In genomic region chr22:41417622-41418390, GRCh38 we compare ENCODE assay signal across 12 cellular contexts. TPM values are rescaled to one million over a fixed set of nuclear protein-coding genes. Genes with fewer than 3 reads are reported as not detected.
DNase-seq lines count a peak whose midpoint lies in the region; ATAC-seq, FAIRE-seq and TF ChIP-seq lines count a peak whose summit lies in the region.
"Had no signal": no experiment of that assay in that cellular context is flagged by ENCODE, and none has a peak within 500 bp of the region (broad histone marks: within the 10 kb centered on the region; RNA-seq: fewer than 3 reads in every experiment).

No MANE protein-coding gene starts in this region.

- H3K36me3 ChIP-seq in heart left ventricle: peaks cover 0 to 3% (median under 1%) of the 10 kb centered on the region in 9 donors
- H3K36me3 ChIP-seq in ovary: no peaks in the 10 kb centered on the region
- H3K36me3 ChIP-seq in trophoblast cell (ENCODE audit: control insufficient read depth in 1 of 2, insufficient read depth in 2 of 2, low read length in 2 of 2): no peaks in the 10 kb centered on the region

- POLR2A ChIA-PET in A549 (lab: Yijun Ruan, JAX): no interaction called here

- TF ChIP-seq EP300 in A549 (IDR thresholded peaks at IDR 0.05): no peak
- no peak for TF ChIP-seq EP300 in ovary (IDR thresholded peaks at IDR 0.05)

- CTCF ChIA-PET in A549 (lab: Yijun Ruan, JAX): interaction anchor here (0.8 to 1.7 kb wide), 5 partner anchors 11 to 100 kb away, joined by 3 to 5 read pairs (median 4); no protein-coding TSS in a partner anchor

- H3K27ac ChIP-seq in A549 (peak overlapping the region; percentile 46 to 62; a peak in 3 of 6 replicates), angular gyrus (ENCODE audit: low read depth, low read length) (peak overlapping the region; percentile 98), heart left ventricle (peak overlapping the region; percentile 45 to 99 (median 92)), ovary (peak overlapping the region; percentile 38 to 51), trophoblast cell (ENCODE audit: low read depth, low read length) (no peak overlapping the region)
- H3K27ac ChIP-seq: KMS-11 had no signal

- no peak for ATAC-seq in A549
- peak; percentile 73 to 88 (median 87) for ATAC-seq in heart left ventricle
- ATAC-seq in GM21528 (IDR thresholded peaks at IDR 0.05; ENCODE audit: low FRiP score, unreplicated experiment): no peak

- H3K9ac ChIP-seq in trophoblast cell (ENCODE audit: low read length): no peak overlapping the region
- H3K9ac ChIP-seq: KMS-11 had no signal

- no peak overlapping the region for H2AFZ ChIP-seq in trophoblast cell (ENCODE audit: insufficient read depth, low read length, poor library complexity)

- H4K12ac ChIP-seq in trophoblast cell (ENCODE audit: low read depth, low read length): no peak overlapping the region

- no peak overlapping the region for H2AK5ac ChIP-seq in trophoblast cell (ENCODE audit: low read length)

- no peak overlapping the region for H2BK5ac ChIP-seq in trophoblast cell (ENCODE audit: low read depth, low read length, poor library complexity)

- H3K4ac ChIP-seq in trophoblast cell (ENCODE audit: low read depth, low read length): no peak overlapping the region

- no peak overlapping the region for H2BK120ac ChIP-seq in trophoblast cell (ENCODE audit: insufficient read depth, low read length, poor library complexity)

- no peak overlapping the region for H4K91ac ChIP-seq in trophoblast cell (ENCODE audit: low read depth, low read length)

- no peak for FAIRE-seq in A549 (lab: Jason Lieb, UNC)

- peak overlapping the region; percentile 28; the same call in 1 of the 3 replicates for H3K4me2 ChIP-seq in A549
- no peak overlapping the region for H3K4me2 ChIP-seq in trophoblast cell (ENCODE audit: low read length)
- H3K4me2 ChIP-seq: KMS-11 had no signal

- no peak overlapping the region for H3K18ac ChIP-seq in trophoblast cell (ENCODE audit: low read length)

- H3K4me1 ChIP-seq in A549 (peaks cover 24% of the 10 kb centered on the region), heart left ventricle (peaks cover 2 to 57% (median 34%) of the 10 kb centered on the region in 12 donors), ovary (ENCODE audit: insufficient read depth) (peaks cover 19% of the 10 kb centered on the region), trophoblast cell (ENCODE audit: control insufficient read depth in 1 of 2, insufficient read depth in 2 of 2, low read length in 2 of 2) (peaks cover 8 to 9% of the 10 kb centered on the region in 2 experiments)

- 67% methylated on average over 13 of the region's 13 CpGs for WGBS in A549 (ENCODE audit: missing lambda C conversion rate)
- 41 to 48% (median 45%) methylated on average over 6 to 13 of the region's 13 CpGs for WGBS in heart left ventricle, 4 donors
- 58 to 66% (median 65%) methylated on average over 13 of the region's 13 CpGs for WGBS in ovary, 3 donors
- no CpG with 5 or more reads among the region's 13 CpGs for WGBS in trophoblast cell (ENCODE audit: extremely low coverage, insufficient coverage, insufficient read length)

- H4K8ac ChIP-seq in trophoblast cell (ENCODE audit: low read depth, low read length): no peak overlapping the region

- H3K27me3 ChIP-seq in heart left ventricle (no peaks in the 10 kb centered on the region), ovary (no peaks in the 10 kb centered on the region), trophoblast cell (ENCODE audit: insufficient read depth, low read length) (no peaks in the 10 kb centered on the region)

- no peak overlapping the region for H3K23ac ChIP-seq in trophoblast cell (ENCODE audit: low read length)

- H2BK12ac ChIP-seq in trophoblast cell (ENCODE audit: low read length): no peak overlapping the region

- H3K9me3 ChIP-seq in A549: no peaks in the 10 kb centered on the region
- no peaks in the 10 kb centered on the region for H3K9me3 ChIP-seq in heart left ventricle
- no peaks in the 10 kb centered on the region for H3K9me3 ChIP-seq in ovary
- H3K9me3 ChIP-seq in trophoblast cell (ENCODE audit: insufficient read depth, low read depth, low read length): no peaks in the 10 kb centered on the region

- H3K14ac ChIP-seq in trophoblast cell (ENCODE audit: low read length): no peak overlapping the region

- peak in 1 of 2 experiments; percentile 22 for DNase-seq in A549 (ENCODE audit: low read depth in 1 of 2, low spot score in 1 of 2)
- peak; percentile 89 to 97 (median 93) for DNase-seq in heart left ventricle
- DNase-seq in ovary: peak; percentile 57 to 84 (median 73)
- no peak for DNase-seq in NCI-H2081 (lab: John Stamatoyannopoulos, UW)
- no peak for DNase-seq in trophoblast cell
- DNase-seq in SK-N-DZ (ENCODE audit: low spot score): no peak
- DNase-seq: activated CD4-positive, alpha-beta T cell treated with anti-CD3 and anti-CD28 coated beads, Interleukin-2, amount 10 ng/mL, durations not matched to agents 24 days and 14 days; AML-193; HFFc6 had no signal

- intact Hi-C loops in heart left ventricle (cut with DNase I): loop anchor here in 1 of 10 donors (2.0 kb wide), 1 partner anchor 25 kb away; no protein-coding TSS in a partner anchor
- intact Hi-C loops in ovary (cut with DNase I): no loop called here

- TF ChIP-seq RAD21 in A549 (conservative IDR thresholded peaks at IDR 0.05 in 1 of 2, IDR thresholded peaks at IDR 0.05 in 1 of 2): no peak

- H3K4me3 ChIP-seq in A549: no peak overlapping the region
- peak overlapping the region in 1 of 12 donors; percentile 13 for H3K4me3 ChIP-seq in heart left ventricle
- H3K4me3 ChIP-seq in ovary: no peak overlapping the region
- H3K4me3 ChIP-seq in trophoblast cell (ENCODE audit: low read depth, low read length): no peak overlapping the region

- H3K79me1 ChIP-seq in trophoblast cell (ENCODE audit: low read length): peaks cover 11% of the 10 kb centered on the region

- no peak for TF ChIP-seq POLR2A in A549 (IDR thresholded peaks at IDR 0.05; ENCODE audit: low read length)
- peak in 1 of 2 donors; percentile 42 for TF ChIP-seq POLR2A in heart left ventricle (IDR thresholded peaks at IDR 0.05)
- no peak for TF ChIP-seq POLR2A in ovary (IDR thresholded peaks at IDR 0.05)

- peaks cover 3% of the 10 kb centered on the region for H3K79me2 ChIP-seq in trophoblast cell (ENCODE audit: control insufficient read depth, insufficient read depth, low read length, poor library complexity)

- TF ChIP-seq CTCF in A549 (IDR thresholded peaks at IDR 0.05) (no peak), heart left ventricle (IDR thresholded peaks at IDR 0.05) (no peak), ovary (IDR thresholded peaks at IDR 0.05) (no peak)

TF ChIP-seq in A549, 52 proteins besides CTCF, POLR2A, EP300 and RAD21 (continues in another document):
- no peak for TF ChIP-seq POLR2AphosphoS2 (conservative IDR thresholded peaks at IDR 0.05; ENCODE audit: low read length)

RNA-seq across cellular contexts. Expression of gene TOB2, which starts 28.8 kb away (rescaled TPM):
- polyA plus RNA-seq in A549 (2011; rRNA removed): 11.4 and 11.7 TPM in 2 replicates
- 8.6 and 10.5 TPM in 2 replicates for polyA plus RNA-seq in A549 (2012; cell fraction: cytosol; rRNA removed)
- 13.0 and 13.3 TPM in 2 replicates for polyA plus RNA-seq in A549 (2012; cell fraction: nucleus; rRNA removed)
- polyA plus RNA-seq in A549 (2017; fragmentation: RNase III; extraction: RNeasy Plus Mini Kit Qiagen cat#74134 plus additional on column Dnase treatment): 13.6 to 14.7 TPM (median 14.4 TPM) in 3 replicates
- 18.0 and 21.6 TPM in 2 replicates for polyA minus RNA-seq in A549 (2011; rRNA and poly(A)+ RNA removed)
- total RNA-seq in heart left ventricle: 10 to 100 TPM; 29.0 to 74.5 (median 46.1) TPM
- polyA plus RNA-seq in heart left ventricle: 10 to 100 TPM; 29.6 to 44.9 TPM
- 100 to 1,000 TPM in 1 of 7 donors, 10 to 100 TPM in 6; 24.0 to 110 (median 83.9) TPM for total RNA-seq in ovary
- polyA plus RNA-seq in ovary: 10 to 100 TPM; 22.8 to 40.3 TPM
- 30.8 and 31.2 TPM in 2 replicates for polyA plus RNA-seq in trophoblast cell (2013)
- polyA plus RNA-seq in SK-N-DZ (2014; cell fraction: cytosol; rRNA removed): 9.2 and 12.0 TPM in 2 replicates
- polyA plus RNA-seq in SK-N-DZ (2014; cell fraction: nucleus; rRNA removed): 5.0 and 7.0 TPM in 2 replicates

RNA-seq across cellular contexts. Expression of gene TEF, which starts 36.1 kb away (rescaled TPM):
- 2.8 and 4.3 TPM in 2 replicates for polyA plus RNA-seq in A549 (2011; rRNA removed)
- 0.83 and 1.6 TPM in 2 replicates for polyA plus RNA-seq in A549 (2012; cell fraction: cytosol; rRNA removed)
- 1.2 and 1.3 TPM in 2 replicates for polyA plus RNA-seq in A549 (2012; cell fraction: nucleus; rRNA removed)
- polyA plus RNA-seq in A549 (2017; fragmentation: RNase III; extraction: RNeasy Plus Mini Kit Qiagen cat#74134 plus additional on column Dnase treatment): 1.1 to 1.7 TPM (median 1.4 TPM) in 3 replicates
- polyA minus RNA-seq in A549 (2011; rRNA and poly(A)+ RNA removed): 7.7 and 14.6 TPM in 2 replicates
- 10 to 100 TPM in 8 of 9 donors, 1 to 10 TPM in 1; 7.2 to 35.3 (median 19.6) TPM for total RNA-seq in heart left ventricle
- polyA plus RNA-seq in heart left ventricle: 10 to 100 TPM in 1 of 2 donors, 1 to 10 TPM in 1; 9.9 to 15.8 TPM
- total RNA-seq in ovary: 10 to 100 TPM; 10.8 to 64.6 (median 49.6) TPM
- polyA plus RNA-seq in ovary: 10 to 100 TPM; 26.2 to 42.8 TPM
- polyA plus RNA-seq in trophoblast cell (2013): 4.0 and 4.4 TPM in 2 replicates
- polyA plus RNA-seq in SK-N-DZ (2014; cell fraction: cytosol; rRNA removed): 6.7 and 7.3 TPM in 2 replicates
- 6.1 and 8.3 TPM in 2 replicates for polyA plus RNA-seq in SK-N-DZ (2014; cell fraction: nucleus; rRNA removed)

RNA-seq across cellular contexts. Expression of gene PHF5A, which starts 50.7 kb away (rescaled TPM):
- polyA plus RNA-seq in A549 (2011; rRNA removed): 69.4 and 82.6 TPM in 2 replicates
- polyA plus RNA-seq in A549 (2012; cell fraction: cytosol; rRNA removed): 66.3 and 69.3 TPM in 2 replicates
- 17.9 and 41.9 TPM in 2 replicates for polyA plus RNA-seq in A549 (2012; cell fraction: nucleus; rRNA removed)
- polyA plus RNA-seq in A549 (2017; fragmentation: RNase III; extraction: RNeasy Plus Mini Kit Qiagen cat#74134 plus additional on column Dnase treatment): 78.4 to 86.6 TPM (median 80.1 TPM) in 3 replicates
- polyA minus RNA-seq in A549 (2011; rRNA and poly(A)+ RNA removed): 31.4 and 38.0 TPM in 2 replicates
- total RNA-seq in heart left ventricle: 10 to 100 TPM; 13.4 to 29.3 (median 20.0) TPM
- 10 to 100 TPM; 40.3 to 49.9 TPM for polyA plus RNA-seq in heart left ventricle
- total RNA-seq in ovary: 10 to 100 TPM; 27.3 to 44.2 (median 32.0) TPM
- 10 to 100 TPM; 36.8 to 55.3 TPM for polyA plus RNA-seq in ovary
- polyA plus RNA-seq in trophoblast cell (2013): 46.3 and 48.1 TPM in 2 replicates
- 178 and 199 TPM in 2 replicates for polyA plus RNA-seq in SK-N-DZ (2014; cell fraction: cytosol; rRNA removed)
- 61.7 and 117 TPM in 2 replicates for polyA plus RNA-seq in SK-N-DZ (2014; cell fraction: nucleus; rRNA removed)

RNA-seq across cellular contexts. Expression of gene ACO2, which starts 51.1 kb away (rescaled TPM):
- 30.7 and 32.8 TPM in 2 replicates for polyA plus RNA-seq in A549 (2011; rRNA removed)
- polyA plus RNA-seq in A549 (2012; cell fraction: cytosol; rRNA removed): 56.6 and 60.1 TPM in 2 replicates
- 70.9 and 105 TPM in 2 replicates for polyA plus RNA-seq in A549 (2012; cell fraction: nucleus; rRNA removed)
- 43.7 to 45.7 TPM (median 43.7 TPM) in 3 replicates for polyA plus RNA-seq in A549 (2017; fragmentation: RNase III; extraction: RNeasy Plus Mini Kit Qiagen cat#74134 plus additional on column Dnase treatment)
- polyA minus RNA-seq in A549 (2011; rRNA and poly(A)+ RNA removed): 40.0 and 48.5 TPM in 2 replicates
- 1,000 to 10,000 TPM in 2 of 9 donors, 100 to 1,000 TPM in 7; 503 to 1,146 (median 862) TPM for total RNA-seq in heart left ventricle
- 100 to 1,000 TPM; 375 to 431 TPM for polyA plus RNA-seq in heart left ventricle
- total RNA-seq in ovary: 10 to 100 TPM; 20.6 to 58.3 (median 50.7) TPM
- polyA plus RNA-seq in ovary: 10 to 100 TPM; 32.3 to 99.1 TPM
- polyA plus RNA-seq in trophoblast cell (2013): 63.0 and 64.1 TPM in 2 replicates
- polyA plus RNA-seq in SK-N-DZ (2014; cell fraction: cytosol; rRNA removed): 62.2 and 66.7 TPM in 2 replicates
- polyA plus RNA-seq in SK-N-DZ (2014; cell fraction: nucleus; rRNA removed): 53.0 and 66.4 TPM in 2 replicates

Comparison
In these comparisons a context has a peak if more than half of its experiments do, and no peak if none do; other contexts are left out.
1. ATAC-seq: peak in heart left ventricle (4 of 4); none in A549 (0 of 2) and GM21528 (single experiment).
2. DNase-seq: peak in heart left ventricle (5 of 5) and ovary (5 of 5); none in NCI-H2081 (0 of 2), trophoblast cell (0 of 2) and SK-N-DZ (single experiment).